ENCODE assay signal across 14 cellular contexts in the genomic region with DNA sequence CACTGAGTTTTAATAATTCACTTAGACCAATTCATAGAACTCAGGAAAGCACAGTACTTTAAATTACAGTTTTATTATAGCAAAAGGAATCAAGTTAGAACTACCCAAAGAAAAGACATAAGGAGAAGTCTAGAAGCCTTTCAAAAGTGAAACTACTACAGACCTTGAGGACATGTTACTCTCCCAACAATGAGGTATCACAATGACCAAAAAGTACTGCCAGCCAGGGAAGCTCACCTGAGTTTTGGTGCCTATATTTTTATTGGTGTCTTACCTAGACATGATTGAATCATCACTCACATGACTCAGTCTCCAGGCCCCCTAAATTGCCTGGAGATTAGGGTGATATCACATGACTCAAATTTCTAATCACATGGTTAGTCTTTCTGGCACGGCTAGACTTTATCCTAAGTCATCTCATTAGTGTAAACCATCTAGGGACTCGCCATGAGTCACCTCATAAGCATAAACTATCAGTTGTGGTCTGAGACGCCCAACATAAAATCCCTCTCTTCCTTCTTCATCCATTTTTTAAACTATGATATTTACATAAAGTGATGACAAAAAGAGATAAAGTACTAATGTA.
DNase-seq lines count a peak whose midpoint lies in the region; ATAC-seq, FAIRE-seq and TF ChIP-seq lines count a peak whose summit lies in the region.
"Had no signal": no experiment of that assay in that cellular context is flagged by ENCODE, and none has a peak within 500 bp of the region (broad histone marks: within the 10 kb centered on the region; RNA-seq: fewer than 3 reads in every experiment).

No MANE protein-coding gene starts in this region.

- H3K27ac ChIP-seq in caudate nucleus (ENCODE audit: low read depth, low read length), result no peak overlapping the region
- H3K27ac ChIP-seq: C4-2B, tibial artery had no signal

- POLR2A ChIA-PET in T-cell (lab: Charles Lee), result no interaction called here

- FAIRE-seq in D721Med (lab: Jason Lieb, UNC), result peak; percentile 21

- no peaks in the 10 kb centered on the region for H3K4me1 Mint-ChIP-seq in nephron progenitor cell
- no peaks in the 10 kb centered on the region for H3K4me1 Mint-ChIP-seq in T-cell
- H3K4me1 Mint-ChIP-seq: nephron had no signal

- no peaks in the 10 kb centered on the region for H3K9me3 Mint-ChIP-seq in nephron progenitor cell
- no peaks in the 10 kb centered on the region for H3K9me3 Mint-ChIP-seq in T-cell
- H3K9me3 Mint-ChIP-seq: activated T-helper 2 cell treated with anti-CD3 and anti-CD28 coated beads, Interferon-gamma antibody, Interleukin-2, Interleukin-4, amounts not matched to agents 10 μg/mL and 5 μg/mL and 100 μg/mL, durations not matched to agents 14 hours and 24 hours and 36 hours; dendritic cell treated with granulocyte-macrophage colony-stimulating factor and Interleukin-4, amounts not matched to agents 40 ng/mL and 50 ng/mL, for 4 days; nephron had no signal

- H3K27ac Mint-ChIP-seq in nephron progenitor cell (no peak overlapping the region), T-cell (no peak overlapping the region)
- H3K27ac Mint-ChIP-seq: activated T-helper 2 cell treated with anti-CD3 and anti-CD28 coated beads, Interferon-gamma antibody, Interleukin-2, Interleukin-4, amounts not matched to agents 10 μg/mL and 5 μg/mL and 100 μg/mL, durations not matched to agents 14 hours and 24 hours and 36 hours; dendritic cell treated with granulocyte-macrophage colony-stimulating factor and Interleukin-4, amounts not matched to agents 40 ng/mL and 50 ng/mL, for 4 days; nephron had no signal

- H3K4me3 ChIP-seq in astrocyte of the cerebellum (ENCODE audit: low read depth, low read length), result no peak overlapping the region
- H3K4me3 ChIP-seq: tibial artery had no signal

- H3K4me3 Mint-ChIP-seq in nephron progenitor cell (no peak overlapping the region), T-cell (no peak overlapping the region)
- H3K4me3 Mint-ChIP-seq: dendritic cell treated with granulocyte-macrophage colony-stimulating factor and Interleukin-4, amounts not matched to agents 40 ng/mL and 50 ng/mL, for 4 days; nephron had no signal

- in situ Hi-C loops in astrocyte of the cerebellum (cut with HindIII; ENCODE audit: low sequenced_read_pairs), result no loop called here

- peak; percentile 55 for ATAC-seq in GM21367 (IDR thresholded peaks at IDR 0.05; ENCODE audit: unreplicated experiment)
- ATAC-seq in HG03378 (IDR thresholded peaks at IDR 0.05; ENCODE audit: unreplicated experiment), result peak; percentile 76
- no peak for ATAC-seq in T-cell (replicated peaks in 1 of 4)

- H3K36me3 Mint-ChIP-seq in nephron progenitor cell (ENCODE audit: low read depth) (no peaks in the 10 kb centered on the region), T-cell (no peaks in the 10 kb centered on the region)

- no peaks in the 10 kb centered on the region for H3K27me3 Mint-ChIP-seq in nephron progenitor cell (ENCODE audit: low read depth, poor library complexity)
- H3K27me3 Mint-ChIP-seq in T-cell, result no peaks in the 10 kb centered on the region
- H3K27me3 Mint-ChIP-seq: dendritic cell treated with granulocyte-macrophage colony-stimulating factor and Interleukin-4, amounts not matched to agents 40 ng/mL and 50 ng/mL, for 4 days had no signal

- CTCF ChIA-PET in T-cell (lab: Charles Lee), result no interaction called here

- TF ChIP-seq CTCF in D721Med (IDR thresholded peaks at IDR 0.05; ENCODE audit: insufficient read depth, missing control alignments), result no peak
- no peak for TF ChIP-seq CTCF in astrocyte of the cerebellum (IDR thresholded peaks at IDR 0.05; ENCODE audit: low read depth, low read length, missing control alignments)
- TF ChIP-seq CTCF in nephron progenitor cell (IDR thresholded peaks at IDR 0.05), result no peak

- DNase-seq in D721Med (ENCODE audit: insufficient read length, low spot score), result no peak
- peak; percentile 15 for DNase-seq in astrocyte of the cerebellum (ENCODE audit: low read depth)
- no peak for DNase-seq in caudate nucleus (lab: John Stamatoyannopoulos, UW)
- no peak for DNase-seq in nephron progenitor cell
- no peak for DNase-seq in T-cell
- no peak for DNase-seq in middle frontal gyrus (ENCODE audit: extremely low spot score, low spot score)
- DNase-seq: stimulated activated CD4-positive, alpha-beta T cell treated with anti-CD3 and anti-CD28 coated beads, Interleukin-4, amount 100 ng/mL, for 1 hour; tibial artery had no signal

Comparison
In these comparisons a context has a peak if more than half of its experiments do, and no peak if none do; other contexts are left out.
1. ATAC-seq: peak in GM21367 (single experiment) and HG03378 (single experiment); none in T-cell (0 of 4).